Comparison of ENCODE assay signal across 1 cellular context in genomic region chr10:68154211-68154497, GRCh38.
TF ChIP-seq lines count a peak whose summit lies in the region.

No MANE protein-coding gene starts in this region.

TF ChIP-seq in WTC11, 78 proteins besides CTCF, POLR2A, EP300 and RAD21 (continued from another document):
- TF ChIP-seq, protein P1, sequence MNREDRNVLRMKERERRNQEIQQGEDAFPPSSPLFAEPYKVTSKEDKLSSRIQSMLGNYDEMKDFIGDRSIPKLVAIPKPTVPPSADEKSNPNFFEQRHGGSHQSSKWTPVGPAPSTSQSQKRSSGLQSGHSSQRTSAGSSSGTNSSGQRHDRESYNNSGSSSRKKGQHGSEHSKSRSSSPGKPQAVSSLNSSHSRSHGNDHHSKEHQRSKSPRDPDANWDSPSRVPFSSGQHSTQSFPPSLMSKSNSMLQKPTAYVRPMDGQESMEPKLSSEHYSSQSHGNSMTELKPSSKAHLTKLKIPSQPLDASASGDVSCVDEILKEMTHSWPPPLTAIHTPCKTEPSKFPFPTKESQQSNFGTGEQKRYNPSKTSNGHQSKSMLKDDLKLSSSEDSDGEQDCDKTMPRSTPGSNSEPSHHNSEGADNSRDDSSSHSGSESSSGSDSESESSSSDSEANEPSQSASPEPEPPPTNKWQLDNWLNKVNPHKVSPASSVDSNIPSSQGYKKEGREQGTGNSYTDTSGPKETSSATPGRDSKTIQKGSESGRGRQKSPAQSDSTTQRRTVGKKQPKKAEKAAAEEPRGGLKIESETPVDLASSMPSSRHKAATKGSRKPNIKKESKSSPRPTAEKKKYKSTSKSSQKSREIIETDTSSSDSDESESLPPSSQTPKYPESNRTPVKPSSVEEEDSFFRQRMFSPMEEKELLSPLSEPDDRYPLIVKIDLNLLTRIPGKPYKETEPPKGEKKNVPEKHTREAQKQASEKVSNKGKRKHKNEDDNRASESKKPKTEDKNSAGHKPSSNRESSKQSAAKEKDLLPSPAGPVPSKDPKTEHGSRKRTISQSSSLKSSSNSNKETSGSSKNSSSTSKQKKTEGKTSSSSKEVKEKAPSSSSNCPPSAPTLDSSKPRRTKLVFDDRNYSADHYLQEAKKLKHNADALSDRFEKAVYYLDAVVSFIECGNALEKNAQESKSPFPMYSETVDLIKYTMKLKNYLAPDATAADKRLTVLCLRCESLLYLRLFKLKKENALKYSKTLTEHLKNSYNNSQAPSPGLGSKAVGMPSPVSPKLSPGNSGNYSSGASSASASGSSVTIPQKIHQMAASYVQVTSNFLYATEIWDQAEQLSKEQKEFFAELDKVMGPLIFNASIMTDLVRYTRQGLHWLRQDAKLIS (CRISPR knock-in tag; IDR thresholded peaks at IDR 0.05; ENCODE audit: borderline replicate concordance), result no peak
- TF ChIP-seq CREB1 (CRISPR knock-in tag; IDR thresholded peaks at IDR 0.05) (no peak), ZNF232 (CRISPR knock-in tag; IDR thresholded peaks at IDR 0.05) (no peak), KAT7 (CRISPR knock-in tag; IDR thresholded peaks at IDR 0.05; ENCODE audit: borderline replicate concordance) (no peak)
- TF ChIP-seq, protein P2, sequence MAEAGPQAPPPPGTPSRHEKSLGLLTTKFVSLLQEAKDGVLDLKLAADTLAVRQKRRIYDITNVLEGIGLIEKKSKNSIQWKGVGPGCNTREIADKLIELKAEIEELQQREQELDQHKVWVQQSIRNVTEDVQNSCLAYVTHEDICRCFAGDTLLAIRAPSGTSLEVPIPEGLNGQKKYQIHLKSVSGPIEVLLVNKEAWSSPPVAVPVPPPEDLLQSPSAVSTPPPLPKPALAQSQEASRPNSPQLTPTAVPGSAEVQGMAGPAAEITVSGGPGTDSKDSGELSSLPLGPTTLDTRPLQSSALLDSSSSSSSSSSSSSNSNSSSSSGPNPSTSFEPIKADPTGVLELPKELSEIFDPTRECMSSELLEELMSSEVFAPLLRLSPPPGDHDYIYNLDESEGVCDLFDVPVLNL (CRISPR knock-in tag; IDR thresholded peaks at IDR 0.05; ENCODE audit: borderline replicate concordance, low read depth), result no peak
